Comparison of ENCODE assay signal across 29 cellular contexts in the genomic region with DNA sequence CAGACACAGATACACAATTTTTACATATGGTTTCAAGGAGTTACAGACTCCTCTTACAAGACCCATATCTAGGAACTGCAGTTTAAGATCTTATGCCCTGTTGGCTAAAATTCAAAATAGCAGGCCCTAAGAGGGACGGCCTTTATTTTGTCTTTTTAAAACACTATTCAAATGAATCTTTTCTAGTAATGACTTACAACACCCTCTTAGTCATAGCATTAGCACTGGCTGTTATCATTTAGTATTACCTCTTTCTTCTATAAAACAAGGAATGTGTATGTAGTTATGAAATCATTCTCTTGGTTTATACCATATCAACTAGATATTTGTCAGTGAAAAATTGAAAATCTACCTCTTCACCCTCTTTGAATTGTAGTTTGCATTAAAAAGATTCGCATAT. TPM values are rescaled to one million over a fixed set of nuclear protein-coding genes. Genes with fewer than 3 reads are reported as not detected.
DNase-seq lines count a peak whose midpoint lies in the region; ATAC-seq and TF ChIP-seq lines count a peak whose summit lies in the region.
"Had no signal": no experiment of that assay in that cellular context is flagged by ENCODE, and none has a peak within 500 bp of the region (broad histone marks: within the 10 kb centered on the region; RNA-seq: fewer than 3 reads in every experiment).

No MANE protein-coding gene starts in this region.

- H3K4me1 ChIP-seq in GM23248 (ENCODE audit: insufficient read depth) (peaks cover 32% of the 10 kb centered on the region), SK-N-SH (ENCODE audit: control insufficient read depth in 1 of 2, insufficient read depth in 2 of 2, low read depth in 1 of 2, low read length in 1 of 2) (peaks cover 0 to 23% of the 10 kb centered on the region in 2 experiments; a peak in 2 of 4 replicates), fibroblast of lung (ENCODE audit: control insufficient read depth, extremely low read depth, insufficient read depth, low read length) (peaks cover 14% of the 10 kb centered on the region), smooth muscle cell (ENCODE audit: low read depth) (peaks cover 12% of the 10 kb centered on the region)
- H3K4me1 ChIP-seq: neural progenitor cell, Peyer's patch, testis had no signal

- POLR2A ChIA-PET in SK-N-SH (lab: Yijun Ruan, JAX), result no interaction called here
- POLR2A ChIA-PET in activated CD8-positive, alpha-beta T cell treated with anti-CD3 and anti-CD28 coated beads for 36 hours (lab: Charles Lee), result no interaction called here

- H3K9me3 Mint-ChIP-seq in activated CD8-positive, alpha-beta T cell treated with anti-CD3 and anti-CD28 coated beads for 36 hours, result no peaks in the 10 kb centered on the region
- H3K9me3 Mint-ChIP-seq: activated naive CD8-positive, alpha-beta T cell treated with anti-CD3 and anti-CD28 coated beads for 36 hours; neural progenitor cell had no signal

- H3K4me2 ChIP-seq in GM23248 (ENCODE audit: unreplicated experiment) (no peak overlapping the region), SK-N-SH (peak overlapping the region; percentile 69; the same call in 1 of the 2 replicates), fibroblast of lung (ENCODE audit: extremely low read depth, insufficient read depth, low read length) (no peak overlapping the region), smooth muscle cell (peak overlapping the region; percentile 77)
- H3K4me2 ChIP-seq: neural progenitor cell had no signal

- CTCF ChIA-PET in SK-N-SH (lab: Yijun Ruan, JAX), result no interaction called here
- CTCF ChIA-PET in activated CD8-positive, alpha-beta T cell treated with anti-CD3 and anti-CD28 coated beads for 36 hours (lab: Charles Lee), result no interaction called here

- no peaks in the 10 kb centered on the region for H3K36me3 Mint-ChIP-seq in activated CD8-positive, alpha-beta T cell treated with anti-CD3 and anti-CD28 coated beads for 36 hours (ENCODE audit: low read depth)
- H3K36me3 Mint-ChIP-seq: activated naive CD8-positive, alpha-beta T cell treated with anti-CD3 and anti-CD28 coated beads for 36 hours; CD4-positive, CD25-positive, alpha-beta regulatory T cell; memory B cell; neural progenitor cell had no signal

- H3K27me3 ChIP-seq in GM23248 (replicated peaks; ENCODE audit: insufficient read depth), result no peaks in the 10 kb centered on the region
- no peaks in the 10 kb centered on the region for H3K27me3 ChIP-seq in SK-N-SH (ENCODE audit: insufficient read depth)
- no peaks in the 10 kb centered on the region for H3K27me3 ChIP-seq in fibroblast of lung (ENCODE audit: control insufficient read depth, insufficient read depth, low read length)
- no peaks in the 10 kb centered on the region for H3K27me3 ChIP-seq in smooth muscle cell (ENCODE audit: low read depth)
- H3K27me3 ChIP-seq: neural progenitor cell, Peyer's patch, testis had no signal

- H2AFZ ChIP-seq in GM23248, result no peak overlapping the region
- no peak overlapping the region for H2AFZ ChIP-seq in SK-N-SH (ENCODE audit: low read depth)
- H2AFZ ChIP-seq in fibroblast of lung (ENCODE audit: low read length), result no peak overlapping the region
- no peak overlapping the region for H2AFZ ChIP-seq in smooth muscle cell (ENCODE audit: low read depth)
- H2AFZ ChIP-seq: neural progenitor cell had no signal

- DNase-seq in GM23248, result peak; percentile 57
- DNase-seq in SK-N-SH, result no peak
- peak; percentile 23 to 76 for DNase-seq in fibroblast of lung (ENCODE audit: low read depth in 2 of 2)
- DNase-seq in smooth muscle cell (lab: John Stamatoyannopoulos, UW; ENCODE audit: unreplicated experiment), result no peak
- DNase-seq in SW 1271 (lab: John Stamatoyannopoulos, UW), result no peak
- DNase-seq in D341Med (ENCODE audit: low spot score), result no peak
- no peak for DNase-seq in activated CD8-positive, alpha-beta T cell treated with anti-CD3 and anti-CD28 coated beads for 36 hours
- DNase-seq: activated CD4-positive, alpha-beta T cell treated with anti-CD3 and anti-CD28 coated beads for 36 hours; activated CD8-positive, alpha-beta memory T cell treated with anti-CD3 and anti-CD28 coated beads for 24 hours; activated effector memory CD4-positive, alpha-beta T cell treated with anti-CD3 and anti-CD28 coated beads, Interleukin-2, amount 50 U/mL, for 16 hours; activated naive CD8-positive, alpha-beta T cell treated with anti-CD3 and anti-CD28 coated beads for 36 hours; CD4-positive, CD25-positive, alpha-beta regulatory T cell; H7; hippocampal formation; KBM-7; left colon; MM.1S; NCI-H1417; NCI-H2029 treated with DMSO at 0.1 percent for 48 hours; NCI-H69; Peyer's patch; stimulated activated naive CD8-positive, alpha-beta T cell treated with anti-CD3 and anti-CD28 coated beads, Interleukin-15, Interleukin-2, amounts not matched to agents 100 U/mL and 50 U/mL, for 24 hours; T-helper 2 cell; testis had no signal

- no peak overlapping the region for H3K4me3 ChIP-seq in GM23248
- H3K4me3 ChIP-seq in SK-N-SH (ENCODE audit: low read depth in 2 of 2, low read length in 1 of 2), result no peak overlapping the region
- no peak overlapping the region for H3K4me3 ChIP-seq in fibroblast of lung (replicated peaks in 1 of 4; ENCODE audit: control extremely low read depth in 1 of 4, insufficient read depth in 1 of 4, low read depth in 3 of 4, low read length in 4 of 4)
- H3K4me3 ChIP-seq in smooth muscle cell, result no peak overlapping the region
- H3K4me3 ChIP-seq: neural progenitor cell, Peyer's patch, testis had no signal

- H3F3A ChIP-seq in GM23248 (ENCODE audit: insufficient read depth) (peaks cover 17% of the 10 kb centered on the region), SK-N-SH (replicated peaks; ENCODE audit: insufficient read depth) (peaks cover 40% of the 10 kb centered on the region), smooth muscle cell (ENCODE audit: low read depth) (peaks cover 12% of the 10 kb centered on the region)

- H3K9ac ChIP-seq in GM23248 (no peak overlapping the region), SK-N-SH (peak overlapping the region; percentile 66; the same call in 1 of the 2 replicates), fibroblast of lung (ENCODE audit: insufficient read depth, low read length) (no peak overlapping the region), smooth muscle cell (ENCODE audit: low read depth) (no peak overlapping the region)
- H3K9ac ChIP-seq: neural progenitor cell had no signal

- no peak overlapping the region for H3K4me3 Mint-ChIP-seq in activated CD8-positive, alpha-beta T cell treated with anti-CD3 and anti-CD28 coated beads for 36 hours
- H3K4me3 Mint-ChIP-seq: activated CD4-positive, alpha-beta T cell treated with anti-CD3 and anti-CD28 coated beads for 36 hours; activated naive CD8-positive, alpha-beta T cell treated with anti-CD3 and anti-CD28 coated beads for 36 hours; CD4-positive, CD25-positive, alpha-beta regulatory T cell; memory B cell; neural progenitor cell had no signal

- no peak overlapping the region for H3K27ac Mint-ChIP-seq in activated CD8-positive, alpha-beta T cell treated with anti-CD3 and anti-CD28 coated beads for 36 hours
- H3K27ac Mint-ChIP-seq: activated CD4-positive, alpha-beta T cell treated with anti-CD3 and anti-CD28 coated beads for 36 hours; activated naive CD8-positive, alpha-beta T cell treated with anti-CD3 and anti-CD28 coated beads for 36 hours; CD4-positive, CD25-positive, alpha-beta regulatory T cell; memory B cell; neural progenitor cell had no signal

- H3K4me1 Mint-ChIP-seq in activated CD8-positive, alpha-beta T cell treated with anti-CD3 and anti-CD28 coated beads for 36 hours (ENCODE audit: low read depth), result peaks cover 4% of the 10 kb centered on the region
- H3K4me1 Mint-ChIP-seq: CD4-positive, CD25-positive, alpha-beta regulatory T cell; memory B cell; neural progenitor cell had no signal

- WGBS in GM23248 (ENCODE audit: low coverage in 1 of 2, low lambda C conversion rate in 2 of 2, missing lambda C conversion rate in 2 of 2), 2 experiments, result 79 to 83% methylated on average over 2 of the region's 2 CpGs
- 51% methylated on average over 2 of the region's 2 CpGs for WGBS in SK-N-SH (ENCODE audit: low lambda C conversion rate)
- WGBS in smooth muscle cell (ENCODE audit: low lambda C conversion rate), result 70% methylated on average over 2 of the region's 2 CpGs

- no peaks in the 10 kb centered on the region for H3K9me3 ChIP-seq in GM23248 (ENCODE audit: low read depth)
- no peaks in the 10 kb centered on the region for H3K9me3 ChIP-seq in SK-N-SH
- no peaks in the 10 kb centered on the region for H3K9me3 ChIP-seq in fibroblast of lung (ENCODE audit: control insufficient read depth, insufficient read depth, low read depth, low read length)
- no peaks in the 10 kb centered on the region for H3K9me3 ChIP-seq in smooth muscle cell (replicated peaks; ENCODE audit: low read depth)
- H3K9me3 ChIP-seq: Peyer's patch, testis had no signal

- H3K36me3 ChIP-seq in GM23248 (ENCODE audit: low read depth), result no peaks in the 10 kb centered on the region
- no peaks in the 10 kb centered on the region for H3K36me3 ChIP-seq in SK-N-SH (replicated peaks in 1 of 2; ENCODE audit: control insufficient read depth in 1 of 2, insufficient read depth in 2 of 2, low read length in 1 of 2)
- peaks cover 1% of the 10 kb centered on the region for H3K36me3 ChIP-seq in fibroblast of lung (ENCODE audit: control insufficient read depth, insufficient read depth, low read length)
- H3K36me3 ChIP-seq in smooth muscle cell (ENCODE audit: low read depth), result no peaks in the 10 kb centered on the region
- H3K36me3 ChIP-seq: neural progenitor cell, Peyer's patch had no signal

- 0 out of 2 replicates have a peak overlapping the region, but pooled peaks have one; percentile 1 for H3K27ac ChIP-seq in GM23248
- peak overlapping the region; percentile 12 to 96; a peak in 3 of 4 replicates for H3K27ac ChIP-seq in SK-N-SH (ENCODE audit: low read depth in 2 of 2, low read length in 1 of 2)
- no peak overlapping the region for H3K27ac ChIP-seq in fibroblast of lung (ENCODE audit: insufficient read depth, low read length)
- peak overlapping the region; percentile 81 for H3K27ac ChIP-seq in smooth muscle cell (ENCODE audit: low read depth)
- H3K27ac ChIP-seq: neural progenitor cell, Peyer's patch, testis had no signal

- no peak for ATAC-seq in activated CD8-positive, alpha-beta T cell treated with anti-CD3 and anti-CD28 coated beads for 36 hours
- ATAC-seq in GM19395 (IDR thresholded peaks at IDR 0.05; ENCODE audit: unreplicated experiment), result no peak
- ATAC-seq: activated CD4-positive, alpha-beta T cell treated with anti-CD3 and anti-CD28 coated beads for 36 hours; left colon; sciatic nerve; stimulated activated naive CD8-positive, alpha-beta T cell treated with anti-CD3 and anti-CD28 coated beads, Interleukin-15, Interleukin-2, amounts not matched to agents 100 U/mL and 50 U/mL, for 24 hours had no signal

- no peak for TF ChIP-seq EP300 in SK-N-SH (IDR thresholded peaks at IDR 0.05; ENCODE audit: borderline replicate concordance in 1 of 2, low read depth in 1 of 2, low read length in 1 of 2)

- H3K79me2 ChIP-seq in GM23248 (ENCODE audit: insufficient read depth), result peaks cover 89% of the 10 kb centered on the region
- peaks cover 83% of the 10 kb centered on the region for H3K79me2 ChIP-seq in SK-N-SH (ENCODE audit: insufficient read depth)
- H3K79me2 ChIP-seq in fibroblast of lung (ENCODE audit: control insufficient read depth, insufficient read depth, low read length), result peaks cover 63% of the 10 kb centered on the region
- peaks cover 65% of the 10 kb centered on the region for H3K79me2 ChIP-seq in smooth muscle cell (ENCODE audit: low read depth)

- H3K9me2 ChIP-seq in GM23248 (ENCODE audit: insufficient read depth), result no peaks in the 10 kb centered on the region
- H3K9me2 ChIP-seq in SK-N-SH, result no peaks in the 10 kb centered on the region

- H4K20me1 ChIP-seq in GM23248 (ENCODE audit: insufficient read depth) (no peaks in the 10 kb centered on the region), SK-N-SH (ENCODE audit: insufficient read depth) (no peaks in the 10 kb centered on the region), fibroblast of lung (ENCODE audit: control insufficient read depth, extremely low read depth, insufficient read depth, low read length) (no peaks in the 10 kb centered on the region), smooth muscle cell (ENCODE audit: low read depth) (peaks cover 71% of the 10 kb centered on the region)

- in situ Hi-C loops in GM23248 (cut with MboI), result no loop called here

- no peak for TF ChIP-seq RAD21 in SK-N-SH (IDR thresholded peaks at IDR 0.05; ENCODE audit: low read length)

- intact Hi-C loops in activated CD8-positive, alpha-beta T cell treated with anti-CD3 and anti-CD28 coated beads for 36 hours (cut with micrococcal nuclease), result no loop called here

- H3K27me3 Mint-ChIP-seq in activated CD8-positive, alpha-beta T cell treated with anti-CD3 and anti-CD28 coated beads for 36 hours, result peaks cover 4% of the 10 kb centered on the region
- H3K27me3 Mint-ChIP-seq: progenitor cell of endocrine pancreas had no signal

- TF ChIP-seq CTCF in SK-N-SH (IDR thresholded peaks at IDR 0.05) (no peak), fibroblast of lung (conservative IDR thresholded peaks at IDR 0.05 in 1 of 2, IDR thresholded peaks at IDR 0.05 in 1 of 2; ENCODE audit: low read depth in 1 of 2, low read length in 2 of 2) (no peak), smooth muscle cell (IDR thresholded peaks at IDR 0.05; ENCODE audit: borderline replicate concordance, insufficient read depth, poor library complexity, severe bottlenecking) (no peak)
- no peak for TF ChIP-seq CTCF in activated CD8-positive, alpha-beta T cell treated with anti-CD3 and anti-CD28 coated beads for 36 hours (IDR thresholded peaks at IDR 0.05)

RNA-seq across cellular contexts. Expression of a gene that starts 15.3 kb away (rescaled TPM):
- 63.6 and 65.9 TPM in 2 replicates for total RNA-seq in GM23248 (2014; rRNA removed; shearing (Covaris generic))
- polyA plus RNA-seq in GM23248 (2016; fragmentation: Nextera tagmentation; extraction: Ambion mirVana) (81.8 and 82.3 TPM in 2 replicates), SK-N-SH (2012; rRNA removed) (50.0 and 55.0 TPM in 2 replicates), fibroblast of lung (175 and 286 TPM in 2 replicates), smooth muscle cell (77.0 and 96.1 TPM in 2 replicates)
- polyA plus RNA-seq in SK-N-SH (2012; cell fraction: cytosol; rRNA removed), result 72.7 and 72.8 TPM in 2 replicates
- polyA plus RNA-seq in SK-N-SH (2012; cell fraction: nucleus; rRNA removed), result 39.7 and 70.7 TPM in 2 replicates
- total RNA-seq in fibroblast of lung (51.1 and 102 TPM in 2 replicates), smooth muscle cell (89.2 and 105 TPM in 2 replicates)
- 146 and 218 TPM in 2 replicates for polyA plus RNA-seq in fibroblast of lung (2012)
- 120 and 153 TPM in 2 replicates for polyA minus RNA-seq in fibroblast of lung (ENCODE audit: low replicate concordance)
- under 1 TPM; 0.14 to 0.20 TPM for total RNA-seq in activated CD8-positive, alpha-beta T cell treated with anti-CD3 and anti-CD28 coated beads for 36 hours
- total RNA-seq: CD4-positive, CD25-positive, alpha-beta regulatory T cell had no signal

Comparison
In these comparisons a context has a peak if more than half of its experiments do, and no peak if none do; other contexts are left out.
1. DNase-seq: peak in GM23248 (single experiment) and fibroblast of lung (2 of 2); none in SK-N-SH (single experiment), smooth muscle cell (single experiment), SW 1271 (0 of 2), D341Med (single experiment) and activated CD8-positive, alpha-beta T cell treated with anti-CD3 and anti-CD28 coated beads for 36 hours (single experiment).
2. H3K4me2 ChIP-seq: peak in SK-N-SH (single experiment) and smooth muscle cell (single experiment); none in GM23248 (single experiment) and fibroblast of lung (single experiment).
3. RNA of a gene that starts 15.3 kb away (total RNA-seq): 89.2 to 105 TPM in smooth muscle cell, 51.1 to 102 TPM in fibroblast of lung and 63.6 to 65.9 TPM in GM23248; 0.14 to 0.20 TPM in activated CD8-positive, alpha-beta T cell treated with anti-CD3 and anti-CD28 coated beads for 36 hours; every median in the first group is over 10 times any median in the second.